Comparison of ENCODE assay signal across 29 cellular contexts in genomic region chrX:112672788-112673560, GRCh38. TPM values are rescaled to one million over a fixed set of nuclear protein-coding genes. Genes with fewer than 3 reads are reported as not detected.
A peak's percentile ranks its signal among the peaks of the same experiment; 100 is the strongest.
DNase-seq lines count a peak whose midpoint lies in the region; ATAC-seq and TF ChIP-seq lines count a peak whose summit lies in the region.
"Had no signal": no experiment of that assay in that cellular context is flagged by ENCODE, and none has a peak within 500 bp of the region (broad histone marks: within the 10 kb centered on the region; RNA-seq: fewer than 3 reads in every experiment).

No MANE protein-coding gene starts in this region.

- no peaks in the 10 kb centered on the region for H3K36me3 Mint-ChIP-seq in activated CD8-positive, alpha-beta T cell treated with anti-CD3 and anti-CD28 coated beads for 36 hours (ENCODE audit: low read depth)
- H3K36me3 Mint-ChIP-seq in activated CD8-positive, alpha-beta T cell treated with anti-CD3 and anti-CD28 coated beads, Interleukin-2, amount 10 ng/mL, durations not matched to agents 7 days and 5 days (ENCODE audit: low read depth): no peaks in the 10 kb centered on the region
- H3K36me3 Mint-ChIP-seq in progenitor cell of endocrine pancreas (ENCODE audit: insufficient read depth): no peaks in the 10 kb centered on the region

- CTCF ChIA-PET in activated CD8-positive, alpha-beta T cell treated with anti-CD3 and anti-CD28 coated beads for 36 hours (lab: Charles Lee): no interaction called here
- CTCF ChIA-PET in activated CD8-positive, alpha-beta T cell treated with anti-CD3 and anti-CD28 coated beads, Interleukin-2, amount 10 ng/mL, durations not matched to agents 7 days and 5 days (lab: Charles Lee): no interaction called here

- no peak for TF ChIP-seq CTCF in activated CD8-positive, alpha-beta T cell treated with anti-CD3 and anti-CD28 coated beads for 36 hours (IDR thresholded peaks at IDR 0.05)
- TF ChIP-seq CTCF in progenitor cell of endocrine pancreas (IDR thresholded peaks at IDR 0.05; ENCODE audit: unreplicated experiment): no peak

- no peaks in the 10 kb centered on the region for H3K9me3 Mint-ChIP-seq in activated CD8-positive, alpha-beta T cell treated with anti-CD3 and anti-CD28 coated beads for 36 hours
- no peaks in the 10 kb centered on the region for H3K9me3 Mint-ChIP-seq in activated CD8-positive, alpha-beta T cell treated with anti-CD3 and anti-CD28 coated beads, Interleukin-2, amount 10 ng/mL, durations not matched to agents 7 days and 5 days (ENCODE audit: insufficient read depth)
- peaks cover 8% of the 10 kb centered on the region for H3K9me3 Mint-ChIP-seq in progenitor cell of endocrine pancreas (ENCODE audit: low read depth)
- H3K9me3 Mint-ChIP-seq: activated naive CD4-positive, alpha-beta T cell treated with anti-CD3 and anti-CD28 coated beads, Interleukin-2, amount 50 U/mL, for 72 hours; activated T-helper 1 cell treated with anti-CD3 and anti-CD28 coated beads, Interleukin-12 subunit alpha, Interleukin-12 subunit beta, Interleukin-2, Interleukin-4 antibody, amounts not matched to agents 30 ng/mL and 10 ng/mL and 1 ng/mL, durations not matched to agents 14 hours and 24 hours and 36 hours had no signal

- intact Hi-C loops in activated CD8-positive, alpha-beta T cell treated with anti-CD3 and anti-CD28 coated beads for 36 hours (cut with micrococcal nuclease): no loop called here

- H3K4me3 Mint-ChIP-seq in activated CD8-positive, alpha-beta T cell treated with anti-CD3 and anti-CD28 coated beads for 36 hours: no peak overlapping the region
- H3K4me3 Mint-ChIP-seq in activated CD8-positive, alpha-beta T cell treated with anti-CD3 and anti-CD28 coated beads, Interleukin-2, amount 10 ng/mL, durations not matched to agents 7 days and 5 days: no peak overlapping the region
- H3K4me3 Mint-ChIP-seq in progenitor cell of endocrine pancreas (ENCODE audit: low read depth): no peak overlapping the region
- H3K4me3 Mint-ChIP-seq: activated T-helper 1 cell treated with anti-CD3 and anti-CD28 coated beads, Interleukin-12 subunit alpha, Interleukin-12 subunit beta, Interleukin-2, Interleukin-4 antibody, amounts not matched to agents 30 ng/mL and 10 ng/mL and 1 ng/mL, durations not matched to agents 14 hours and 24 hours and 36 hours had no signal

- no peak for DNase-seq in activated CD8-positive, alpha-beta T cell treated with anti-CD3 and anti-CD28 coated beads for 36 hours
- no peak for DNase-seq in activated CD8-positive, alpha-beta T cell treated with anti-CD3 and anti-CD28 coated beads, Interleukin-2, amount 10 ng/mL, durations not matched to agents 7 days and 5 days
- DNase-seq in progenitor cell of endocrine pancreas (ENCODE audit: low spot score, unreplicated experiment): no peak
- DNase-seq in NCI-H446 treated with DMSO at 0.1 percent for 48 hours (lab: John Stamatoyannopoulos, UW): no peak
- no peak for DNase-seq in NCI-H748 treated with DMSO at 0.1 percent for 48 hours (lab: John Stamatoyannopoulos, UW)
- DNase-seq in CD1c-positive myeloid dendritic cell (ENCODE audit: extremely low spot score): no peak
- DNase-seq: COR-L47; effector CD4-positive, alpha-beta T cell; HCEC 1CT; kidney glomerular epithelial cell; mammary epithelial cell; NCI-H1092; NCI-H1930; NCI-H446; right cardiac atrium; stimulated activated CD4-positive, alpha-beta T cell treated with anti-CD3 and anti-CD28 coated beads, Interleukin-12 subunit alpha, Interleukin-12 subunit beta, amount 100 ng/mL, for 4 hours; stimulated activated CD8-positive, alpha-beta memory T cell treated with anti-CD3 and anti-CD28 coated beads, Interleukin-4, amount 100 ng/mL, for 48 hours; T-helper 9 cell; uterus had no signal

- ATAC-seq in activated CD8-positive, alpha-beta T cell treated with anti-CD3 and anti-CD28 coated beads for 36 hours: no peak
- ATAC-seq in activated CD8-positive, alpha-beta T cell treated with anti-CD3 and anti-CD28 coated beads, Interleukin-2, amount 10 ng/mL, durations not matched to agents 7 days and 5 days: no peak
- ATAC-seq in HG02610 (IDR thresholded peaks at IDR 0.05; ENCODE audit: unreplicated experiment) (peak; percentile 60), HG03565 (IDR thresholded peaks at IDR 0.05; ENCODE audit: unreplicated experiment) (peak; percentile 50)
- ATAC-seq: activated CD4-positive, CD25-positive, alpha-beta regulatory T cell treated with anti-CD3 and anti-CD28 coated beads, Interleukin-2, amount 50 U/mL, for 24 hours; activated naive CD4-positive, alpha-beta T cell treated with anti-CD3 and anti-CD28 coated beads, Interleukin-2, amount 50 U/mL, for 72 hours; esophagus mucosa; right cardiac atrium; SK-N-SH treated with all-trans-retinoic acid at 6 μM for 48 hours had no signal

- POLR2A ChIA-PET in activated CD8-positive, alpha-beta T cell treated with anti-CD3 and anti-CD28 coated beads for 36 hours (lab: Charles Lee): no interaction called here
- POLR2A ChIA-PET in activated CD8-positive, alpha-beta T cell treated with anti-CD3 and anti-CD28 coated beads, Interleukin-2, amount 10 ng/mL, durations not matched to agents 7 days and 5 days (lab: Charles Lee): no interaction called here

- H3K4me1 Mint-ChIP-seq in activated CD8-positive, alpha-beta T cell treated with anti-CD3 and anti-CD28 coated beads for 36 hours (ENCODE audit: low read depth): peaks cover 40% of the 10 kb centered on the region
- peaks cover 22% of the 10 kb centered on the region for H3K4me1 Mint-ChIP-seq in activated CD8-positive, alpha-beta T cell treated with anti-CD3 and anti-CD28 coated beads, Interleukin-2, amount 10 ng/mL, durations not matched to agents 7 days and 5 days (ENCODE audit: low read depth)
- H3K4me1 Mint-ChIP-seq in progenitor cell of endocrine pancreas (ENCODE audit: low read depth): peaks cover 13% of the 10 kb centered on the region

- H3K27me3 Mint-ChIP-seq in activated CD8-positive, alpha-beta T cell treated with anti-CD3 and anti-CD28 coated beads for 36 hours: no peaks in the 10 kb centered on the region
- H3K27me3 Mint-ChIP-seq in activated CD8-positive, alpha-beta T cell treated with anti-CD3 and anti-CD28 coated beads, Interleukin-2, amount 10 ng/mL, durations not matched to agents 7 days and 5 days (ENCODE audit: low read depth): no peaks in the 10 kb centered on the region
- H3K27me3 Mint-ChIP-seq in progenitor cell of endocrine pancreas: no peaks in the 10 kb centered on the region

- peak overlapping the region; percentile 8 for H3K27ac Mint-ChIP-seq in activated CD8-positive, alpha-beta T cell treated with anti-CD3 and anti-CD28 coated beads for 36 hours
- H3K27ac Mint-ChIP-seq in activated CD8-positive, alpha-beta T cell treated with anti-CD3 and anti-CD28 coated beads, Interleukin-2, amount 10 ng/mL, durations not matched to agents 7 days and 5 days: no peak overlapping the region
- peak overlapping the region; percentile 5 for H3K27ac Mint-ChIP-seq in progenitor cell of endocrine pancreas
- H3K27ac Mint-ChIP-seq: activated T-helper 1 cell treated with anti-CD3 and anti-CD28 coated beads, Interleukin-12 subunit alpha, Interleukin-12 subunit beta, Interleukin-2, Interleukin-4 antibody, amounts not matched to agents 30 ng/mL and 10 ng/mL and 1 ng/mL, durations not matched to agents 14 hours and 24 hours and 36 hours had no signal

RNA-seq across cellular contexts. Expression of gene LHFPL1, which starts 6.8 kb away (rescaled TPM):
- 1 to 10 TPM in 1 of 2 experiments, under 1 TPM in 1; 0.68 to 1.0 TPM for total RNA-seq in activated CD8-positive, alpha-beta T cell treated with anti-CD3 and anti-CD28 coated beads for 36 hours
- total RNA-seq in activated CD8-positive, alpha-beta T cell treated with anti-CD3 and anti-CD28 coated beads, Interleukin-2, amount 10 ng/mL, durations not matched to agents 7 days and 5 days: under 1 TPM; 0.37 to 0.63 TPM
- total RNA-seq in progenitor cell of endocrine pancreas: 3.7 and 4.4 TPM in 2 replicates
- total RNA-seq: A172; activated T-helper 1 cell treated with anti-CD3 and anti-CD28 coated beads, Interleukin-12 subunit alpha, Interleukin-12 subunit beta, Interleukin-2, Interleukin-4 antibody, amounts not matched to agents 30 ng/mL and 10 ng/mL and 1 ng/mL, durations not matched to agents 14 hours and 24 hours and 36 hours; mammary epithelial cell; myocyte; omental fat pad had no signal

Comparison
In these comparisons a context has a peak if more than half of its experiments do, and no peak if none do; other contexts are left out.
1. ATAC-seq: peak in HG02610 (single experiment) and HG03565 (single experiment); none in activated CD8-positive, alpha-beta T cell treated with anti-CD3 and anti-CD28 coated beads for 36 hours (single experiment) and activated CD8-positive, alpha-beta T cell treated with anti-CD3 and anti-CD28 coated beads, Interleukin-2, amount 10 ng/mL, durations not matched to agents 7 days and 5 days (single experiment).